Comparison of ENCODE assay signal across 1 cellular context in the genomic region with DNA sequence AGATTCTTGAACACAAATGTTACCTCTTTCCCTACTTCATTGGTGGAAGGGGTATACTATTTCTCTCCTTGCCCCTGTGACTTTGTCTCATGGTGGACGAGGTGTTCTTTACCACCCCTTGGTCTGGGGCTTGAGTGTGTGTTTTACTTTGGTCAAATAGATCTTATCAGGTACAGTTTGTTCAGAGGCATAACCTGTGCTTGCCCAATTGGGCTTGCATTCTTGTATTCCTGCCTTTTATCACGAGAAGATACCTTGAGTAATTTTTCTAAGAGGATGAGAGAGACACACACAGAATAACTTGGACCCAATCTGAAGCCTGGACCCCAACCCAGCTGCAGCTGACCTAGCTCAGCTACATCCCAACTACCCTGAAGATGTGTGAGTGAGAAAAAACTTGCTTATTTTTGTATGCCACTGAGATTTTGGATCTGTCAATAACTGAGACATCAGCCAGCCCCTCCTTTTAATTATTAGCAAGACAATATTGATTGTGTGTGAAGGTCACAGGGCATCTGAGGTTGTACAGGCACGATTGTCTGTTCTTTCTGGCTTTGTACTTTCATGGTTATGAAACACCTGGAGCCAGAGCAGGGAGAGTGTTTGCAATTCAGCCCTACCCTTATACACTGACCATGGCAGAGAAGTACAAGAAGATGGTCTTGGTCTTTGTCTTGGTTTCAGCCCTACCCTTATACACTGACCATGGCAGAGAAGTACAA.
TF ChIP-seq lines count a peak whose summit lies in the region.

No MANE protein-coding gene starts in this region.

TF ChIP-seq in HepG2, 621 proteins besides CTCF, POLR2A, EP300 and RAD21 (continued from another document and continues in another):
- TF ChIP-seq, protein P1, sequence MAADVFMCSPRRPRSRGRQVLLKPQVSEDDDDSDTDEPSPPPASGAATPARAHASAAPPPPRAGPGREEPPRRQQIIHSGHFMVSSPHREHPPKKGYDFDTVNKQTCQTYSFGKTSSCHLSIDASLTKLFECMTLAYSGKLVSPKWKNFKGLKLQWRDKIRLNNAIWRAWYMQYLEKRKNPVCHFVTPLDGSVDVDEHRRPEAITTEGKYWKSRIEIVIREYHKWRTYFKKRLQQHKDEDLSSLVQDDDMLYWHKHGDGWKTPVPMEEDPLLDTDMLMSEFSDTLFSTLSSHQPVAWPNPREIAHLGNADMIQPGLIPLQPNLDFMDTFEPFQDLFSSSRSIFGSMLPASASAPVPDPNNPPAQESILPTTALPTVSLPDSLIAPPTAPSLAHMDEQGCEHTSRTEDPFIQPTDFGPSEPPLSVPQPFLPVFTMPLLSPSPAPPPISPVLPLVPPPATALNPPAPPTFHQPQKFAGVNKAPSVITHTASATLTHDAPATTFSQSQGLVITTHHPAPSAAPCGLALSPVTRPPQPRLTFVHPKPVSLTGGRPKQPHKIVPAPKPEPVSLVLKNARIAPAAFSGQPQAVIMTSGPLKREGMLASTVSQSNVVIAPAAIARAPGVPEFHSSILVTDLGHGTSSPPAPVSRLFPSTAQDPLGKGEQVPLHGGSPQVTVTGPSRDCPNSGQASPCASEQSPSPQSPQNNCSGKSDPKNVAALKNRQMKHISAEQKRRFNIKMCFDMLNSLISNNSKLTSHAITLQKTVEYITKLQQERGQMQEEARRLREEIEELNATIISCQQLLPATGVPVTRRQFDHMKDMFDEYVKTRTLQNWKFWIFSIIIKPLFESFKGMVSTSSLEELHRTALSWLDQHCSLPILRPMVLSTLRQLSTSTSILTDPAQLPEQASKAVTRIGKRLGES (CRISPR knock-in tag; IDR thresholded peaks at IDR 0.05; ENCODE audit: borderline replicate concordance): no peak
- TF ChIP-seq NR2F2 (IDR thresholded peaks at IDR 0.05; ENCODE audit: borderline replicate concordance, low read depth): peak; percentile 55; the same call in 1 of the 2 replicates
- no peak for TF ChIP-seq ZNF737 (CRISPR knock-in tag; IDR thresholded peaks at IDR 0.05; ENCODE audit: borderline replicate concordance)
- TF ChIP-seq, protein P2, sequence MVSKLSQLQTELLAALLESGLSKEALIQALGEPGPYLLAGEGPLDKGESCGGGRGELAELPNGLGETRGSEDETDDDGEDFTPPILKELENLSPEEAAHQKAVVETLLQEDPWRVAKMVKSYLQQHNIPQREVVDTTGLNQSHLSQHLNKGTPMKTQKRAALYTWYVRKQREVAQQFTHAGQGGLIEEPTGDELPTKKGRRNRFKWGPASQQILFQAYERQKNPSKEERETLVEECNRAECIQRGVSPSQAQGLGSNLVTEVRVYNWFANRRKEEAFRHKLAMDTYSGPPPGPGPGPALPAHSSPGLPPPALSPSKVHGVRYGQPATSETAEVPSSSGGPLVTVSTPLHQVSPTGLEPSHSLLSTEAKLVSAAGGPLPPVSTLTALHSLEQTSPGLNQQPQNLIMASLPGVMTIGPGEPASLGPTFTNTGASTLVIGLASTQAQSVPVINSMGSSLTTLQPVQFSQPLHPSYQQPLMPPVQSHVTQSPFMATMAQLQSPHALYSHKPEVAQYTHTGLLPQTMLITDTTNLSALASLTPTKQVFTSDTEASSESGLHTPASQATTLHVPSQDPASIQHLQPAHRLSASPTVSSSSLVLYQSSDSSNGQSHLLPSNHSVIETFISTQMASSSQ (IDR thresholded peaks at IDR 0.05; ENCODE audit: low read depth): peak; percentile 48; the same call in 1 of the 2 replicates
- TF ChIP-seq, protein P2 (CRISPR knock-in tag; IDR thresholded peaks at IDR 0.05; ENCODE audit: borderline replicate concordance): no peak
- TF ChIP-seq NRL (CRISPR knock-in tag; IDR thresholded peaks at IDR 0.05; ENCODE audit: borderline replicate concordance): no peak
- peak; percentile 35; the same call in 1 of the 2 replicates for TF ChIP-seq NFIC (IDR thresholded peaks at IDR 0.05; ENCODE audit: low read length)
- no peak for TF ChIP-seq REPIN1 (CRISPR knock-in tag; IDR thresholded peaks at IDR 0.05; ENCODE audit: borderline replicate concordance, low read depth)
- TF ChIP-seq XRCC5 (optimal IDR thresholded peaks at IDR 0.05; ENCODE audit: low read length): no peak
- TF ChIP-seq SIN3B (IDR thresholded peaks at IDR 0.05; ENCODE audit: low read length): no peak
- TF ChIP-seq, protein P3, sequence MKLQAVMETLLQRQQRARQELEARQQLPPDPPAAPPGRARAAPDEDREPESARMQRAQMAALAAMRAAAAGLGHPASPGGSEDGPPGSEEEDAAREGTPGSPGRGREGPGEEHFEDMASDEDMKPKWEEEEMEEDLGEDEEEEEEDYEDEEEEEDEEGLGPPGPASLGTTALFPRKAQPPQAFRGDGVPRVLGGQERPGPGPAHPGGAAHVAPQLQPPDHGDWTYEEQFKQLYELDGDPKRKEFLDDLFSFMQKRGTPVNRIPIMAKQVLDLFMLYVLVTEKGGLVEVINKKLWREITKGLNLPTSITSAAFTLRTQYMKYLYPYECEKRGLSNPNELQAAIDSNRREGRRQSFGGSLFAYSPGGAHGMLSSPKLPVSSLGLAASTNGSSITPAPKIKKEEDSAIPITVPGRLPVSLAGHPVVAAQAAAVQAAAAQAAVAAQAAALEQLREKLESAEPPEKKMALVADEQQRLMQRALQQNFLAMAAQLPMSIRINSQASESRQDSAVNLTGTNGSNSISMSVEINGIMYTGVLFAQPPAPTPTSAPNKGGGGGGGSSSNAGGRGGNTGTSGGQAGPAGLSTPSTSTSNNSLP (IDR thresholded peaks at IDR 0.05; ENCODE audit: low read depth, low read length): peak; percentile 73
- 0 out of 2 replicates have a peak, but pooled peaks have one; percentile 50 for TF ChIP-seq MIXL1 (CRISPR knock-in tag; IDR thresholded peaks at IDR 0.05)
- TF ChIP-seq, protein P4, sequence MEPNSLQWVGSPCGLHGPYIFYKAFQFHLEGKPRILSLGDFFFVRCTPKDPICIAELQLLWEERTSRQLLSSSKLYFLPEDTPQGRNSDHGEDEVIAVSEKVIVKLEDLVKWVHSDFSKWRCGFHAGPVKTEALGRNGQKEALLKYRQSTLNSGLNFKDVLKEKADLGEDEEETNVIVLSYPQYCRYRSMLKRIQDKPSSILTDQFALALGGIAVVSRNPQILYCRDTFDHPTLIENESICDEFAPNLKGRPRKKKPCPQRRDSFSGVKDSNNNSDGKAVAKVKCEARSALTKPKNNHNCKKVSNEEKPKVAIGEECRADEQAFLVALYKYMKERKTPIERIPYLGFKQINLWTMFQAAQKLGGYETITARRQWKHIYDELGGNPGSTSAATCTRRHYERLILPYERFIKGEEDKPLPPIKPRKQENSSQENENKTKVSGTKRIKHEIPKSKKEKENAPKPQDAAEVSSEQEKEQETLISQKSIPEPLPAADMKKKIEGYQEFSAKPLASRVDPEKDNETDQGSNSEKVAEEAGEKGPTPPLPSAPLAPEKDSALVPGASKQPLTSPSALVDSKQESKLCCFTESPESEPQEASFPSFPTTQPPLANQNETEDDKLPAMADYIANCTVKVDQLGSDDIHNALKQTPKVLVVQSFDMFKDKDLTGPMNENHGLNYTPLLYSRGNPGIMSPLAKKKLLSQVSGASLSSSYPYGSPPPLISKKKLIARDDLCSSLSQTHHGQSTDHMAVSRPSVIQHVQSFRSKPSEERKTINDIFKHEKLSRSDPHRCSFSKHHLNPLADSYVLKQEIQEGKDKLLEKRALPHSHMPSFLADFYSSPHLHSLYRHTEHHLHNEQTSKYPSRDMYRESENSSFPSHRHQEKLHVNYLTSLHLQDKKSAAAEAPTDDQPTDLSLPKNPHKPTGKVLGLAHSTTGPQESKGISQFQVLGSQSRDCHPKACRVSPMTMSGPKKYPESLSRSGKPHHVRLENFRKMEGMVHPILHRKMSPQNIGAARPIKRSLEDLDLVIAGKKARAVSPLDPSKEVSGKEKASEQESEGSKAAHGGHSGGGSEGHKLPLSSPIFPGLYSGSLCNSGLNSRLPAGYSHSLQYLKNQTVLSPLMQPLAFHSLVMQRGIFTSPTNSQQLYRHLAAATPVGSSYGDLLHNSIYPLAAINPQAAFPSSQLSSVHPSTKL (CRISPR knock-in tag; IDR thresholded peaks at IDR 0.05): peak; percentile 27; the same call in 1 of the 2 replicates
- TF ChIP-seq KAT2B (IDR thresholded peaks at IDR 0.05; ENCODE audit: borderline replicate concordance, low read depth, low read length): peak; percentile 77
- TF ChIP-seq ZNF749 (CRISPR knock-in tag; IDR thresholded peaks at IDR 0.05; ENCODE audit: borderline replicate concordance): no peak
- TF ChIP-seq, protein P5, sequence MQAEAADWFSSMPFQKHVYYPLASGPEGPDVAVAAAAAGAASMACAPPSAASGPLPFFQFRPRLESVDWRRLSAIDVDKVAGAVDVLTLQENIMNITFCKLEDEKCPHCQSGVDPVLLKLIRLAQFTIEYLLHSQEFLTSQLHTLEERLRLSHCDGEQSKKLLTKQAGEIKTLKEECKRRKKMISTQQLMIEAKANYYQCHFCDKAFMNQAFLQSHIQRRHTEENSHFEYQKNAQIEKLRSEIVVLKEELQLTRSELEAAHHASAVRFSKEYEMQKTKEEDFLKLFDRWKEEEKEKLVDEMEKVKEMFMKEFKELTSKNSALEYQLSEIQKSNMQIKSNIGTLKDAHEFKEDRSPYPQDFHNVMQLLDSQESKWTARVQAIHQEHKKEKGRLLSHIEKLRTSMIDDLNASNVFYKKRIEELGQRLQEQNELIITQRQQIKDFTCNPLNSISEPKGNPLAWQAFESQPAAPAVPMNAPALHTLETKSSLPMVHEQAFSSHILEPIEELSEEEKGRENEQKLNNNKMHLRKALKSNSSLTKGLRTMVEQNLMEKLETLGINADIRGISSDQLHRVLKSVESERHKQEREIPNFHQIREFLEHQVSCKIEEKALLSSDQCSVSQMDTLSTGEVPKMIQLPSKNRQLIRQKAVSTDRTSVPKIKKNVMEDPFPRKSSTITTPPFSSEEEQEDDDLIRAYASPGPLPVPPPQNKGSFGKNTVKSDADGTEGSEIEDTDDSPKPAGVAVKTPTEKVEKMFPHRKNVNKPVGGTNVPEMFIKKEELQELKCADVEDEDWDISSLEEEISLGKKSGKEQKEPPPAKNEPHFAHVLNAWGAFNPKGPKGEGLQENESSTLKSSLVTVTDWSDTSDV (CRISPR knock-in tag; IDR thresholded peaks at IDR 0.05): no peak
- TF ChIP-seq, protein P6, sequence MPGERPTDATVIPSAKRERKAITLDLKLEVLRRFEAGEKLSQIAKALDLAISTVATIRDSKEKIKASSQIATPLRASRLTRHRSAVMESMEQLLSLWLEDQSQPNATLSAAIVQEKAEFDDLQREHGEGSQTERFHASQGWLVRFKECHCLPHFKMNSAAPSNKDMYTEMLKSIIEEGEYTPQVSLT (CRISPR knock-in tag; IDR thresholded peaks at IDR 0.05; ENCODE audit: borderline replicate concordance, low read depth): no peak
- TF ChIP-seq SKI (IDR thresholded peaks at IDR 0.05; ENCODE audit: partially characterized antibody): peak; percentile 63
- TF ChIP-seq, protein P7, sequence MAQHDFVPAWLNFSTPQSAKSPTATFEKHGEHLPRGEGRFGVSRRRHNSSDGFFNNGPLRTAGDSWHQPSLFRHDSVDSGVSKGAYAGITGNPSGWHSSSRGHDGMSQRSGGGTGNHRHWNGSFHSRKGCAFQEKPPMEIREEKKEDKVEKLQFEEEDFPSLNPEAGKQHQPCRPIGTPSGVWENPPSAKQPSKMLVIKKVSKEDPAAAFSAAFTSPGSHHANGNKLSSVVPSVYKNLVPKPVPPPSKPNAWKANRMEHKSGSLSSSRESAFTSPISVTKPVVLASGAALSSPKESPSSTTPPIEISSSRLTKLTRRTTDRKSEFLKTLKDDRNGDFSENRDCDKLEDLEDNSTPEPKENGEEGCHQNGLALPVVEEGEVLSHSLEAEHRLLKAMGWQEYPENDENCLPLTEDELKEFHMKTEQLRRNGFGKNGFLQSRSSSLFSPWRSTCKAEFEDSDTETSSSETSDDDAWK (CRISPR knock-in tag; IDR thresholded peaks at IDR 0.05): no peak
- TF ChIP-seq MLLT10 (CRISPR knock-in tag; IDR thresholded peaks at IDR 0.05): no peak
- 0 out of 2 replicates have a peak, but pooled peaks have one; percentile 30 for TF ChIP-seq NCOA1 (CRISPR knock-in tag; IDR thresholded peaks at IDR 0.05)
- TF ChIP-seq SMAD9 (CRISPR knock-in tag; IDR thresholded peaks at IDR 0.05): no peak
- TF ChIP-seq RARA (CRISPR knock-in tag; IDR thresholded peaks at IDR 0.05): peak; percentile 58
- TF ChIP-seq FOXC1 (CRISPR knock-in tag; IDR thresholded peaks at IDR 0.05; ENCODE audit: borderline replicate concordance): 0 out of 2 replicates have a peak, but pooled peaks have one; percentile 38
- TF ChIP-seq, protein P8, sequence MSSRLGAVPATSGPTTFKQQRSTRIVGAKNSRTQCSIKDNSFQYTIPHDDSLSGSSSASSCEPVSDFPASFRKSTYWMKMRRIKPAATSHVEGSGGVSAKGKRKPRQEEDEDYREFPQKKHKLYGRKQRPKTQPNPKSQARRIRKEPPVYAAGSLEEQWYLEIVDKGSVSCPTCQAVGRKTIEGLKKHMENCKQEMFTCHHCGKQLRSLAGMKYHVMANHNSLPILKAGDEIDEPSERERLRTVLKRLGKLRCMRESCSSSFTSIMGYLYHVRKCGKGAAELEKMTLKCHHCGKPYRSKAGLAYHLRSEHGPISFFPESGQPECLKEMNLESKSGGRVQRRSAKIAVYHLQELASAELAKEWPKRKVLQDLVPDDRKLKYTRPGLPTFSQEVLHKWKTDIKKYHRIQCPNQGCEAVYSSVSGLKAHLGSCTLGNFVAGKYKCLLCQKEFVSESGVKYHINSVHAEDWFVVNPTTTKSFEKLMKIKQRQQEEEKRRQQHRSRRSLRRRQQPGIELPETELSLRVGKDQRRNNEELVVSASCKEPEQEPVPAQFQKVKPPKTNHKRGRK (CRISPR knock-in tag; IDR thresholded peaks at IDR 0.05): no peak
- no peak for TF ChIP-seq FOSL1 (CRISPR knock-in tag; IDR thresholded peaks at IDR 0.05; ENCODE audit: borderline replicate concordance)
- peak; percentile 56; the same call in 1 of the 2 replicates for TF ChIP-seq RXRB (CRISPR knock-in tag; IDR thresholded peaks at IDR 0.05; ENCODE audit: borderline replicate concordance)
- no peak for TF ChIP-seq ZNF543 (CRISPR knock-in tag; IDR thresholded peaks at IDR 0.05)
- peak; percentile 81; the same call in 1 of the 2 replicates for TF ChIP-seq ZMYM4 (CRISPR knock-in tag; IDR thresholded peaks at IDR 0.05)
- TF ChIP-seq BHLHE40 (IDR thresholded peaks at IDR 0.05; ENCODE audit: low read length): 0 out of 2 replicates have a peak, but pooled peaks have one; percentile 19
- no peak for TF ChIP-seq FOSL2 (CRISPR knock-in tag; IDR thresholded peaks at IDR 0.05)
